In the genomic region with DNA sequence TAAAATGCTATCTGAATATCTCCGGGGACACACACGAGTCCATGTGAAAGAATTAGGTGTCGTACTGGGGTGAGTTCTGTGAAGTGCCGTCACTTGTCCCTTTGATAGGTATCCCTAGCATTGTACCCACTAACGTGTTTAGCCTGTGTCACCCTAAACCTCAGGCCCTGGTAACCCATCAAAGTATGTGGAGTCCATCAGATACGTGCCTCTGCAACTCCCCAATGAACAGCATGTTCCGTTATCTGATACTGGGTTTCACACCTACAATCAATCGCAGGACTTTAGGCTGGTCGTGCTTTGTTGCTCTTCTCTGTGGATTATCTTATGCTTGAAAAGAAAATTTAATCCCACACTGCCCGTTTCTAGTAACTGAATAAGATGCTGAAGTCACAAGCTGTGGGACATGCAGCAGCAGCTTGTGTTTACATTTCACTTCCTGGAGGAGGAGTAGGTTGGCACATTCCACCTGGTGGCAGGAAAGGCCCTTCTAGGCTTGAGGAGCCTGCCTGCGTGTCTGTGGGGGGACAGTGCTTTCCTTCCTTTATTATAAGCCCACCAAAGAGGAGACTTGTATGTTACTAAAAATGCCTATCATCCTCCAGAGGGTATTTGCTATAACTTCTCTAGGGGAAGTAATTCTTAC, we compare ENCODE assay signal across 8 cellular contexts.
A peak's percentile ranks its signal among the peaks of the same experiment; 100 is the strongest.
DNase-seq lines count a peak whose midpoint lies in the region; ATAC-seq, FAIRE-seq and TF ChIP-seq lines count a peak whose summit lies in the region.
"Had no signal": no experiment of that assay in that cellular context is flagged by ENCODE, and none has a peak within 500 bp of the region (broad histone marks: within the 10 kb centered on the region; RNA-seq: fewer than 3 reads in every experiment).

No MANE protein-coding gene starts in this region.

- H3K27ac ChIP-seq in SJSA1 (peak overlapping the region; percentile 75), foreskin keratinocyte (no peak overlapping the region), spleen (peak overlapping the region in 5 of 8 donors; percentile 26 to 63 (median 54)), kidney (ENCODE audit: low read depth in 2 of 2, low read length in 2 of 2) (peak overlapping the region in 1 of 2 donors; percentile 48)

- TF ChIP-seq CTCF in GM10266 (IDR thresholded peaks at IDR 0.05; ENCODE audit: control insufficient read depth, insufficient read depth, low read depth, missing control alignments) (peak; percentile 15), foreskin keratinocyte (conservative IDR thresholded peaks at IDR 0.05) (peak; percentile 37), spleen (IDR thresholded peaks at IDR 0.05 in 8 of 11, conservative IDR thresholded peaks at IDR 0.05 in 3 of 11) (peak in 1 of 11 experiments; percentile 22), kidney (IDR thresholded peaks at IDR 0.05; ENCODE audit: borderline replicate concordance, extremely low read depth, insufficient read depth) (no peak)

- no peak for TF ChIP-seq POLR2A in spleen (IDR thresholded peaks at IDR 0.05)

- no peak for FAIRE-seq in kidney (lab: Jason Lieb, UNC)

- no peak overlapping the region for H3K4me3 ChIP-seq in SJSA1
- no peak overlapping the region for H3K4me3 ChIP-seq in spleen
- H3K4me3 ChIP-seq in kidney (ENCODE audit: low read length in 2 of 2) = no peak overlapping the region

- no peak overlapping the region for H3K9ac ChIP-seq in kidney (ENCODE audit: low read length in 2 of 2)

- DNase-seq in GM10266 (ENCODE audit: extremely low spot score) = no peak
- DNase-seq in SJSA1 (ENCODE audit: low read depth in 1 of 2, low spot score in 2 of 2) = peak in 1 of 2 experiments; percentile 31
- DNase-seq in foreskin keratinocyte = no peak
- DNase-seq in spleen = no peak
- no peak for DNase-seq in kidney
- DNase-seq: central memory CD4-positive, alpha-beta T cell had no signal

- H3K27me3 ChIP-seq in SJSA1 (replicated peaks) (no peaks in the 10 kb centered on the region), foreskin keratinocyte (no peaks in the 10 kb centered on the region), spleen (replicated peaks in 1 of 7) (no peaks in the 10 kb centered on the region)

- H3K36me3 ChIP-seq in SJSA1 = peaks cover 9% of the 10 kb centered on the region; the same call in 1 of the 2 replicates
- peaks cover 0 to 37% (median 3%) of the 10 kb centered on the region in 6 donors for H3K36me3 ChIP-seq in spleen
- H3K36me3 ChIP-seq in kidney (ENCODE audit: control insufficient read depth in 1 of 2, insufficient read depth in 2 of 2, low read length in 2 of 2) = peaks cover 15 to 24% of the 10 kb centered on the region in 2 donors

- WGBS in spleen, 5 donors = 74 to 77% (median 76%) methylated on average over 11 of the region's 11 CpGs

- intact Hi-C loops in spleen (cut with DNase I; ENCODE audit: low total_unique reads) = no loop called here
- intact Hi-C loops in kidney (cut with DNase I) = no loop called here

- ATAC-seq in foreskin keratinocyte (no peak), GM21526 (IDR thresholded peaks at IDR 0.05; ENCODE audit: low FRiP score, unreplicated experiment) (no peak), GM21528 (IDR thresholded peaks at IDR 0.05; ENCODE audit: low FRiP score, unreplicated experiment) (no peak)

- H3K4me1 ChIP-seq in SJSA1 (replicated peaks) (peaks cover 10% of the 10 kb centered on the region), foreskin keratinocyte (no peaks in the 10 kb centered on the region), spleen (peaks cover 0 to 13% (median 2%) of the 10 kb centered on the region in 6 donors), kidney (ENCODE audit: control insufficient read depth in 1 of 2, insufficient read depth in 1 of 2, low read depth in 1 of 2, low read length in 2 of 2) (no peaks in the 10 kb centered on the region)

- no peaks in the 10 kb centered on the region for H3K9me3 ChIP-seq in SJSA1 (replicated peaks)
- H3K9me3 ChIP-seq in spleen = peaks cover 0 to 3% (median 0%) of the 10 kb centered on the region in 8 donors
- H3K9me3 ChIP-seq in kidney (ENCODE audit: control insufficient read depth in 1 of 2, low read length in 2 of 2) = no peaks in the 10 kb centered on the region
